In the genomic region with DNA sequence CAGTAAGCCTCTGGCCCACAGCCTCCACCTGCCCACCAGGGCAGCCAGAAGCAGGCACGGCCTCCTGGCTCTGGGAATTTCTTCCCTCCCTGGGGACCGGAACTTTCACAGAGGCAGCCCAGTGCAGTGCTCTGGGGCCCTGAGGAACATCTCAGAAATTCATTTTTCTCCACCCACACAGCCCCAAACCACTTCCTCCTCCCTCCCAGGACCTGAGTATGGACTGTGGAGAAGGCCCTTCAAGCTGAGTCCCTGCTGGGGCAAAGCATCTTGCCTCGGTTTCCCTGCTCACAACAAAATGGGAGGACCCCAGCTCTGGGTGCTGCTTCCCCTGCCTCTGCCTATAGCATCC, we compare ENCODE assay signal across 1 cellular context.
TF ChIP-seq lines count a peak whose summit lies in the region.

No MANE protein-coding gene starts in this region.

TF ChIP-seq in GM23338, 12 proteins besides CTCF, POLR2A, EP300 and RAD21 (continued from another document):
- TF ChIP-seq, protein P1, sequence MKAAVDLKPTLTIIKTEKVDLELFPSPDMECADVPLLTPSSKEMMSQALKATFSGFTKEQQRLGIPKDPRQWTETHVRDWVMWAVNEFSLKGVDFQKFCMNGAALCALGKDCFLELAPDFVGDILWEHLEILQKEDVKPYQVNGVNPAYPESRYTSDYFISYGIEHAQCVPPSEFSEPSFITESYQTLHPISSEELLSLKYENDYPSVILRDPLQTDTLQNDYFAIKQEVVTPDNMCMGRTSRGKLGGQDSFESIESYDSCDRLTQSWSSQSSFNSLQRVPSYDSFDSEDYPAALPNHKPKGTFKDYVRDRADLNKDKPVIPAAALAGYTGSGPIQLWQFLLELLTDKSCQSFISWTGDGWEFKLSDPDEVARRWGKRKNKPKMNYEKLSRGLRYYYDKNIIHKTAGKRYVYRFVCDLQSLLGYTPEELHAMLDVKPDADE (IDR thresholded peaks at IDR 0.05), result no peak
- no peak for TF ChIP-seq ZNF331 (CRISPR knock-in tag; IDR thresholded peaks at IDR 0.05; ENCODE audit: low read depth)
- no peak for TF ChIP-seq CREB1 (CRISPR knock-in tag; IDR thresholded peaks at IDR 0.05; ENCODE audit: low read depth)
- no peak for TF ChIP-seq NANOG (IDR thresholded peaks at IDR 0.05; ENCODE audit: borderline replicate concordance)
- no peak for TF ChIP-seq POLR2AphosphoS5 (IDR thresholded peaks at IDR 0.05; ENCODE audit: low read depth)
- TF ChIP-seq, protein P2, sequence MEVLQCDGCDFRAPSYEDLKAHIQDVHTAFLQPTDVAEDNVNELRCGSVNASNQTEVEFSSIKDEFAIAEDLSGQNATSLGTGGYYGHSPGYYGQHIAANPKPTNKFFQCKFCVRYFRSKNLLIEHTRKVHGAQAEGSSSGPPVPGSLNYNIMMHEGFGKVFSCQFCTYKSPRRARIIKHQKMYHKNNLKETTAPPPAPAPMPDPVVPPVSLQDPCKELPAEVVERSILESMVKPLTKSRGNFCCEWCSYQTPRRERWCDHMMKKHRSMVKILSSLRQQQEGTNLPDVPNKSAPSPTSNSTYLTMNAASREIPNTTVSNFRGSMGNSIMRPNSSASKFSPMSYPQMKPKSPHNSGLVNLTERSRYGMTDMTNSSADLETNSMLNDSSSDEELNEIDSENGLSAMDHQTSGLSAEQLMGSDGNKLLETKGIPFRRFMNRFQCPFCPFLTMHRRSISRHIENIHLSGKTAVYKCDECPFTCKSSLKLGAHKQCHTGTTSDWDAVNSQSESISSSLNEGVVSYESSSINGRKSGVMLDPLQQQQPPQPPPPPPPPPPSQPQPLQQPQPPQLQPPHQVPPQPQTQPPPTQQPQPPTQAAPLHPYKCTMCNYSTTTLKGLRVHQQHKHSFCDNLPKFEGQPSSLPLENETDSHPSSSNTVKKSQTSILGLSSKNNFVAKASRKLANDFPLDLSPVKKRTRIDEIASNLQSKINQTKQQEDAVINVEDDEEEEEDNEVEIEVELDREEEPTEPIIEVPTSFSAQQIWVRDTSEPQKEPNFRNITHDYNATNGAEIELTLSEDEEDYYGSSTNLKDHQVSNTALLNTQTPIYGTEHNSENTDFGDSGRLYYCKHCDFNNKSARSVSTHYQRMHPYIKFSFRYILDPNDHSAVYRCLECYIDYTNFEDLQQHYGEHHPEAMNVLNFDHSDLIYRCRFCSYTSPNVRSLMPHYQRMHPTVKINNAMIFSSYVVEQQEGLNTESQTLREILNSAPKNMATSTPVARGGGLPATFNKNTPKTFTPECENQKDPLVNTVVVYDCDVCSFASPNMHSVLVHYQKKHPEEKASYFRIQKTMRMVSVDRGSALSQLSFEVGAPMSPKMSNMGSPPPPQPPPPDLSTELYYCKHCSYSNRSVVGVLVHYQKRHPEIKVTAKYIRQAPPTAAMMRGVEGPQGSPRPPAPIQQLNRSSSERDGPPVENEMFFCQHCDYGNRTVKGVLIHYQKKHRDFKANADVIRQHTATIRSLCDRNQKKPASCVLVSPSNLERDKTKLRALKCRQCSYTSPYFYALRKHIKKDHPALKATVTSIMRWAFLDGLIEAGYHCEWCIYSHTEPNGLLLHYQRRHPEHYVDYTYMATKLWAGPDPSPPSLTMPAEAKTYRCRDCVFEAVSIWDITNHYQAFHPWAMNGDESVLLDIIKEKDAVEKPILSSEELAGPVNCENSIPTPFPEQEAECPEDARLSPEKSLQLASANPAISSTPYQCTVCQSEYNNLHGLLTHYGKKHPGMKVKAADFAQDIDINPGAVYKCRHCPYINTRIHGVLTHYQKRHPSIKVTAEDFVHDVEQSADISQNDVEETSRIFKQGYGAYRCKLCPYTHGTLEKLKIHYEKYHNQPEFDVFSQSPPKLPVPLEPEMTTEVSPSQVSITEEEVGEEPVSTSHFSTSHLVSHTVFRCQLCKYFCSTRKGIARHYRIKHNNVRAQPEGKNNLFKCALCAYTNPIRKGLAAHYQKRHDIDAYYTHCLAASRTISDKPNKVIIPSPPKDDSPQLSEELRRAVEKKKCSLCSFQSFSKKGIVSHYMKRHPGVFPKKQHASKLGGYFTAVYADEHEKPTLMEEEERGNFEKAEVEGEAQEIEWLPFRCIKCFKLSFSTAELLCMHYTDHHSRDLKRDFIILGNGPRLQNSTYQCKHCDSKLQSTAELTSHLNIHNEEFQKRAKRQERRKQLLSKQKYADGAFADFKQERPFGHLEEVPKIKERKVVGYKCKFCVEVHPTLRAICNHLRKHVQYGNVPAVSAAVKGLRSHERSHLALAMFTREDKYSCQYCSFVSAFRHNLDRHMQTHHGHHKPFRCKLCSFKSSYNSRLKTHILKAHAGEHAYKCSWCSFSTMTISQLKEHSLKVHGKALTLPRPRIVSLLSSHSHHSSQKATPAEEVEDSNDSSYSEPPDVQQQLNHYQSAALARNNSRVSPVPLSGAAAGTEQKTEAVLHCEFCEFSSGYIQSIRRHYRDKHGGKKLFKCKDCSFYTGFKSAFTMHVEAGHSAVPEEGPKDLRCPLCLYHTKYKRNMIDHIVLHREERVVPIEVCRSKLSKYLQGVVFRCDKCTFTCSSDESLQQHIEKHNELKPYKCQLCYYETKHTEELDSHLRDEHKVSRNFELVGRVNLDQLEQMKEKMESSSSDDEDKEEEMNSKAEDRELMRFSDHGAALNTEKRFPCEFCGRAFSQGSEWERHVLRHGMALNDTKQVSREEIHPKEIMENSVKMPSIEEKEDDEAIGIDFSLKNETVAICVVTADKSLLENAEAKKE (CRISPR knock-in tag; IDR thresholded peaks at IDR 0.05), result no peak
- no peak for TF ChIP-seq STAT1 (IDR thresholded peaks at IDR 0.05; ENCODE audit: unreplicated experiment)
- TF ChIP-seq EZH2phosphoT487 (IDR thresholded peaks at IDR 0.05; ENCODE audit: unreplicated experiment), result no peak
